In genomic region chr4:140742838-140743193, GRCh38 we compare ENCODE assay signal across 10 cellular contexts. TPM values are rescaled to one million over a fixed set of nuclear protein-coding genes. Genes with fewer than 3 reads are reported as not detected.
A peak's percentile ranks its signal among the peaks of the same experiment; 100 is the strongest.
DNase-seq lines count a peak whose midpoint lies in the region; ATAC-seq and TF ChIP-seq lines count a peak whose summit lies in the region.
"Had no signal": no experiment of that assay in that cellular context is flagged by ENCODE, and none has a peak within 500 bp of the region (broad histone marks: within the 10 kb centered on the region; RNA-seq: fewer than 3 reads in every experiment).

No MANE protein-coding gene starts in this region.

- no peaks in the 10 kb centered on the region for H3K9me2 ChIP-seq in SU-DHL-6 (replicated peaks; ENCODE audit: insufficient read depth, low read length)

- peak overlapping the region; percentile 24 for H3K4me2 ChIP-seq in SU-DHL-6 (ENCODE audit: low read depth, low read length, poor library complexity, severe bottlenecking)

- H4K20me1 ChIP-seq in SU-DHL-6 (ENCODE audit: low read depth, low read length), result no peaks in the 10 kb centered on the region

- peak overlapping the region; percentile 86 for H3K27ac Mint-ChIP-seq in progenitor cell of endocrine pancreas
- H3K27ac Mint-ChIP-seq: activated naive CD4-positive, alpha-beta T cell treated with anti-CD3 and anti-CD28 coated beads, Interleukin-2, amount 10 ng/mL, durations not matched to agents 7 days and 5 days; natural killer cell treated with Interleukin-12 subunit alpha and Interleukin-12 subunit beta and Interleukin-15 and Interleukin-18, amount 100 ng/mL, for 72 hours had no signal

- no peak for TF ChIP-seq CTCF in SU-DHL-6 (IDR thresholded peaks at IDR 0.05; ENCODE audit: insufficient read depth, low read length, poor library complexity, severe bottlenecking)
- no peak for TF ChIP-seq CTCF in progenitor cell of endocrine pancreas (IDR thresholded peaks at IDR 0.05; ENCODE audit: unreplicated experiment)
- no peak for TF ChIP-seq CTCF in coronary artery (IDR thresholded peaks at IDR 0.05)

- H3K4me3 ChIP-seq in SU-DHL-6 (ENCODE audit: insufficient read depth, low read length, poor library complexity, severe bottlenecking) (no peak overlapping the region), coronary artery (no peak overlapping the region)

- H3K79me2 ChIP-seq in SU-DHL-6 (ENCODE audit: insufficient read depth, low read length), result no peaks in the 10 kb centered on the region

- ATAC-seq in GM19452 (IDR thresholded peaks at IDR 0.05; ENCODE audit: unreplicated experiment) (peak; percentile 31), HG02970 (IDR thresholded peaks at IDR 0.05; ENCODE audit: low FRiP score, unreplicated experiment) (peak; percentile 20)
- ATAC-seq: natural killer cell treated with Interleukin-12 subunit alpha and Interleukin-12 subunit beta and Interleukin-15 and Interleukin-18, amount 100 ng/mL, for 72 hours had no signal

- H2AFZ ChIP-seq in SU-DHL-6 (ENCODE audit: low read depth, low read length, severe bottlenecking), result no peak overlapping the region

- H3K9me3 Mint-ChIP-seq in progenitor cell of endocrine pancreas (ENCODE audit: low read depth), result peaks cover 2% of the 10 kb centered on the region
- H3K9me3 Mint-ChIP-seq: activated naive CD4-positive, alpha-beta T cell treated with anti-CD3 and anti-CD28 coated beads, Interleukin-2, amount 10 ng/mL, durations not matched to agents 7 days and 5 days; natural killer cell treated with Interleukin-12 subunit alpha and Interleukin-12 subunit beta and Interleukin-15 and Interleukin-18, amount 100 ng/mL, for 72 hours had no signal

- no peak overlapping the region for H3K9ac ChIP-seq in SU-DHL-6 (ENCODE audit: low read length)

- DNase-seq in progenitor cell of endocrine pancreas (ENCODE audit: low spot score, unreplicated experiment), result no peak
- no peak for DNase-seq in coronary artery (ENCODE audit: low spot score)
- no peak for DNase-seq in NCI-H2081 treated with DMSO at 0.1 percent for 48 hours (lab: John Stamatoyannopoulos, UW)
- DNase-seq in caudate nucleus (lab: John Stamatoyannopoulos, UW), result no peak
- DNase-seq in NCI-H69 (lab: John Stamatoyannopoulos, UW), result no peak
- DNase-seq: activated naive CD4-positive, alpha-beta T cell treated with anti-CD3 and anti-CD28 coated beads, Interleukin-2, amount 10 ng/mL, durations not matched to agents 7 days and 5 days had no signal

- no peaks in the 10 kb centered on the region for H3K27me3 Mint-ChIP-seq in progenitor cell of endocrine pancreas

- no peak overlapping the region for H3K4me3 Mint-ChIP-seq in progenitor cell of endocrine pancreas (ENCODE audit: low read depth)
- H3K4me3 Mint-ChIP-seq: activated naive CD4-positive, alpha-beta T cell treated with anti-CD3 and anti-CD28 coated beads, Interleukin-2, amount 10 ng/mL, durations not matched to agents 7 days and 5 days; natural killer cell treated with Interleukin-12 subunit alpha and Interleukin-12 subunit beta and Interleukin-15 and Interleukin-18, amount 100 ng/mL, for 72 hours had no signal

- H3K27ac ChIP-seq in SU-DHL-6 (ENCODE audit: low read depth, low read length) (no peak overlapping the region), coronary artery (no peak overlapping the region), caudate nucleus (ENCODE audit: low read depth, low read length) (no peak overlapping the region)

- no peaks in the 10 kb centered on the region for H3F3A ChIP-seq in SU-DHL-6 (ENCODE audit: insufficient read depth)

- H3K4me1 Mint-ChIP-seq in progenitor cell of endocrine pancreas (ENCODE audit: low read depth), result peaks cover 52% of the 10 kb centered on the region
- H3K4me1 Mint-ChIP-seq: activated naive CD4-positive, alpha-beta T cell treated with anti-CD3 and anti-CD28 coated beads, Interleukin-2, amount 10 ng/mL, durations not matched to agents 7 days and 5 days had no signal

- no peaks in the 10 kb centered on the region for H3K36me3 ChIP-seq in SU-DHL-6 (ENCODE audit: low read length)

- no peaks in the 10 kb centered on the region for H3K9me3 ChIP-seq in SU-DHL-6 (ENCODE audit: insufficient read depth, low read length)

- peaks cover 3% of the 10 kb centered on the region for H3K36me3 Mint-ChIP-seq in progenitor cell of endocrine pancreas (ENCODE audit: insufficient read depth)
- H3K36me3 Mint-ChIP-seq: activated naive CD4-positive, alpha-beta T cell treated with anti-CD3 and anti-CD28 coated beads, Interleukin-2, amount 10 ng/mL, durations not matched to agents 7 days and 5 days; natural killer cell treated with Interleukin-12 subunit alpha and Interleukin-12 subunit beta and Interleukin-15 and Interleukin-18, amount 100 ng/mL, for 72 hours had no signal

- H3K27me3 ChIP-seq in SU-DHL-6 (ENCODE audit: low read length), result no peaks in the 10 kb centered on the region

RNA-seq across cellular contexts. Expression of gene TBC1D9, which starts 13.4 kb away (rescaled TPM):
- total RNA-seq in progenitor cell of endocrine pancreas, result 36.4 and 37.4 TPM in 2 replicates
